Comparison of ENCODE assay signal across 9 cellular contexts in the genomic region with DNA sequence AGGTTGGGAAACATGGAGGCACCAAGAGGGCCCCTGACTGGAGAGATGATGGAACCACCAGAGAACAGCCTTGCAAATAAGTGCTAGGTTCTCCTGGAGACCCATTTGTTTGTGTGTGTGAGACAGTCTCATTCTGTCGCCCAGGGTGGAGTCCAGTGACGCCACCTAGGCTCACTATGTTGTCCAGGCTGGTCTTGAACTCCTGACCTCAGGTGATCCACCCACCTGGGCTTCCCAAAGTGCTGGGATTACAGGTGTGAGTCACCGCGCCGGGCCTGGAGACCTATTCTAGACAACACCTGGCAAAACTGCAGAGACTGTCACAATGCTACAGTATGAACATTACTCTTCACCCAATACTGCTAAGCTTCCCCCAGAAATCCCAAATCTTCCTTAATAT. TPM values are rescaled to one million over a fixed set of nuclear protein-coding genes. Genes with fewer than 3 reads are reported as not detected.
DNase-seq lines count a peak whose midpoint lies in the region; ATAC-seq and TF ChIP-seq lines count a peak whose summit lies in the region.
"Had no signal": no experiment of that assay in that cellular context is flagged by ENCODE, and none has a peak within 500 bp of the region (broad histone marks: within the 10 kb centered on the region; RNA-seq: fewer than 3 reads in every experiment).

No MANE protein-coding gene starts in this region.

- ATAC-seq in upper lobe of left lung (ENCODE audit: low FRiP score in 2 of 2) (no peak), HG02973 (IDR thresholded peaks at IDR 0.05; ENCODE audit: unreplicated experiment) (no peak)

- H3K4me1 ChIP-seq in HAP-1 (peaks cover 8% of the 10 kb centered on the region), upper lobe of left lung (peaks cover 30 to 40% (median 31%) of the 10 kb centered on the region in 4 donors)

- H3K27me3 ChIP-seq in HAP-1 (ENCODE audit: low read depth) (no peaks in the 10 kb centered on the region), upper lobe of left lung (no peaks in the 10 kb centered on the region)

- H3K9me3 ChIP-seq in HAP-1 = no peaks in the 10 kb centered on the region
- no peaks in the 10 kb centered on the region for H3K9me3 ChIP-seq in upper lobe of left lung

- no peak for TF ChIP-seq POLR2A in upper lobe of left lung (IDR thresholded peaks at IDR 0.05)

- TF ChIP-seq CTCF in VCaP (conservative IDR thresholded peaks at IDR 0.05) (no peak), fibroblast of pulmonary artery (IDR thresholded peaks at IDR 0.05; ENCODE audit: low read length, missing control alignments) (no peak), retinal pigment epithelial cell (conservative IDR thresholded peaks at IDR 0.05; ENCODE audit: low read depth, low read length) (no peak), upper lobe of left lung (IDR thresholded peaks at IDR 0.05) (no peak)

- no peak for TF ChIP-seq EP300 in upper lobe of left lung (IDR thresholded peaks at IDR 0.05)

- WGBS in upper lobe of left lung, 2 donors = 89 to 92% methylated on average over 2 to 5 of the region's 5 CpGs

- no peaks in the 10 kb centered on the region; the same call in 1 of the 2 replicates for H3K36me3 ChIP-seq in HAP-1 (replicated peaks)
- peaks cover 0 to 2% (median 0%) of the 10 kb centered on the region in 4 donors for H3K36me3 ChIP-seq in upper lobe of left lung

- no peak for DNase-seq in HAP-1 (ENCODE audit: low spot score in 2 of 2)
- DNase-seq in fibroblast of pulmonary artery (ENCODE audit: low read depth) = no peak
- no peak for DNase-seq in retinal pigment epithelial cell (ENCODE audit: low read depth)
- no peak for DNase-seq in NCI-H69 (lab: John Stamatoyannopoulos, UW)
- DNase-seq in upper lobe of left lung = no peak
- DNase-seq in NCI-H1436 treated with DMSO at 0.1 percent for 48 hours (lab: John Stamatoyannopoulos, UW) = no peak
- DNase-seq: NCI-H1105 treated with DMSO at 0.1 percent for 48 hours had no signal

- H3K4me3 ChIP-seq in HAP-1 = peak overlapping the region; percentile 76
- peak overlapping the region; percentile 93 for H3K4me3 ChIP-seq in fibroblast of pulmonary artery (replicated peaks; ENCODE audit: low read depth, low read length)
- H3K4me3 ChIP-seq in retinal pigment epithelial cell (ENCODE audit: low read length) = peak overlapping the region; percentile 94
- H3K4me3 ChIP-seq in upper lobe of left lung = peak overlapping the region in 2 of 4 donors; percentile 95 to 96

- H3K27ac ChIP-seq in VCaP (peak overlapping the region; percentile 93), upper lobe of left lung (peak overlapping the region in 1 of 4 donors; percentile 97)

- in situ Hi-C loops in HAP-1 (cut with MboI; ENCODE audit: low sequenced_read_pairs) = no loop called here

RNA-seq across cellular contexts. Expression of gene NPLOC4, which starts 1.5 kb away (rescaled TPM):
- 100 to 1,000 TPM in 2 of 6 donors, 10 to 100 TPM in 4; 59.9 to 373 (median 87.4) TPM for total RNA-seq in upper lobe of left lung

RNA-seq across cellular contexts. Expression of gene TSPAN10, which starts 1.6 kb away (rescaled TPM):
- total RNA-seq in upper lobe of left lung = 1 to 10 TPM in 3 of 6 donors, under 1 TPM in 3; 0.61 to 2.8 (median 1.0) TPM

RNA-seq across cellular contexts. Expression of gene PDE6G, which starts 20.9 kb away (rescaled TPM):
- 10 to 100 TPM in 1 of 6 donors, 1 to 10 TPM in 2, not detected in 3; 1.0 to 12.6 (median 1.7) TPM for total RNA-seq in upper lobe of left lung

RNA-seq across cellular contexts. Expression of gene OXLD1, which starts 31.0 kb away (rescaled TPM):
- 10 to 100 TPM; 32.2 to 46.7 (median 38.5) TPM for total RNA-seq in upper lobe of left lung

RNA-seq across cellular contexts. Expression of gene CCDC137, which starts 31.1 kb away (rescaled TPM):
- 10 to 100 TPM; 10.8 to 49.2 (median 12.6) TPM for total RNA-seq in upper lobe of left lung
